Comparison of ENCODE assay signal across 10 cellular contexts in genomic region chr1:154501423-154502065, GRCh38. TPM values are rescaled to one million over a fixed set of nuclear protein-coding genes. Genes with fewer than 3 reads are reported as not detected.
DNase-seq lines count a peak whose midpoint lies in the region; ATAC-seq and TF ChIP-seq lines count a peak whose summit lies in the region.
"Had no signal": no experiment of that assay in that cellular context is flagged by ENCODE, and none has a peak within 500 bp of the region (broad histone marks: within the 10 kb centered on the region; RNA-seq: fewer than 3 reads in every experiment).

No MANE protein-coding gene starts in this region.

- no peak overlapping the region for H3K14ac ChIP-seq in mesenchymal stem cell (ENCODE audit: low read length in 2 of 2)

- intact Hi-C loops in activated CD4-positive, alpha-beta memory T cell treated with anti-CD3 and anti-CD28 coated beads for 36 hours (cut with micrococcal nuclease): no loop called here
- intact Hi-C loops in dendritic cell treated with granulocyte-macrophage colony-stimulating factor and Interleukin-4, amounts not matched to agents 40 ng/mL and 50 ng/mL, for 4 days (cut with micrococcal nuclease): no loop called here
- intact Hi-C loops in tibial artery (cut with DNase I; ENCODE audit: low total_unique reads): no loop called here

- no peak overlapping the region for H2BK12ac ChIP-seq in mesenchymal stem cell (ENCODE audit: low read length in 2 of 2)

- H3K36me3 Mint-ChIP-seq in activated CD4-positive, alpha-beta memory T cell treated with anti-CD3 and anti-CD28 coated beads, Interleukin-2, amount 10 ng/mL, durations not matched to agents 7 days and 5 days (ENCODE audit: low read depth): peaks cover 5% of the 10 kb centered on the region
- no peaks in the 10 kb centered on the region for H3K36me3 Mint-ChIP-seq in activated CD4-positive, alpha-beta memory T cell treated with anti-CD3 and anti-CD28 coated beads for 36 hours
- H3K36me3 Mint-ChIP-seq in dendritic cell treated with granulocyte-macrophage colony-stimulating factor and Interleukin-4, amounts not matched to agents 40 ng/mL and 50 ng/mL, for 4 days (ENCODE audit: low read depth): no peaks in the 10 kb centered on the region

- peak overlapping the region; percentile 19 for H3K4me2 ChIP-seq in mesenchymal stem cell (ENCODE audit: low read length, poor library complexity, severe bottlenecking)

- no peak overlapping the region for H2BK120ac ChIP-seq in mesenchymal stem cell (ENCODE audit: low read depth, low read length)

- 6% methylated on average over 38 of the region's 54 CpGs for WGBS in mesenchymal stem cell

- H3K9ac ChIP-seq in mesenchymal stem cell (ENCODE audit: low read length): peak overlapping the region; percentile 26

- POLR2A ChIA-PET in activated CD4-positive, alpha-beta memory T cell treated with anti-CD3 and anti-CD28 coated beads, Interleukin-2, amount 10 ng/mL, durations not matched to agents 7 days and 5 days (lab: Charles Lee): no interaction called here
- POLR2A ChIA-PET in activated CD4-positive, alpha-beta memory T cell treated with anti-CD3 and anti-CD28 coated beads for 36 hours (lab: Charles Lee): interaction anchor here (0.7 kb wide), 1 partner anchor 435 kb away, joined by 3 read pairs; the partner anchor contains the start of gene PMVK

- H3K4me3 ChIP-seq in mesenchymal stem cell (ENCODE audit: insufficient read depth in 1 of 2, low read depth in 1 of 2, low read length in 2 of 2) (peak overlapping the region in 1 of 2 experiments; percentile 33), tibial artery (peak overlapping the region; percentile 41 to 54)

- peaks cover 6% of the 10 kb centered on the region for H3K9me3 Mint-ChIP-seq in activated CD4-positive, alpha-beta memory T cell treated with anti-CD3 and anti-CD28 coated beads, Interleukin-2, amount 10 ng/mL, durations not matched to agents 7 days and 5 days
- H3K9me3 Mint-ChIP-seq in activated CD4-positive, alpha-beta memory T cell treated with anti-CD3 and anti-CD28 coated beads for 36 hours: peaks cover 2% of the 10 kb centered on the region
- H3K9me3 Mint-ChIP-seq in dendritic cell treated with granulocyte-macrophage colony-stimulating factor and Interleukin-4, amounts not matched to agents 40 ng/mL and 50 ng/mL, for 4 days: no peaks in the 10 kb centered on the region

- no peak for DNase-seq in activated CD4-positive, alpha-beta memory T cell treated with anti-CD3 and anti-CD28 coated beads, Interleukin-2, amount 10 ng/mL, durations not matched to agents 7 days and 5 days
- no peak for DNase-seq in activated CD4-positive, alpha-beta memory T cell treated with anti-CD3 and anti-CD28 coated beads for 36 hours
- DNase-seq in mesenchymal stem cell (no peak), tibial artery (peak; percentile 48 to 77), NCI-H2029 (lab: John Stamatoyannopoulos, UW) (no peak)
- DNase-seq: BE2C had no signal

- H3K4me1 ChIP-seq in mesenchymal stem cell (ENCODE audit: control insufficient read depth, insufficient read depth, low read depth, low read length) (peaks cover 7% of the 10 kb centered on the region), tibial artery (peaks cover 0 to 17% (median 11%) of the 10 kb centered on the region in 4 donors)
- H3K4me1 ChIP-seq: BE2C had no signal

- H2AFZ ChIP-seq in mesenchymal stem cell (ENCODE audit: low read depth, low read length): no peak overlapping the region

- H3K23ac ChIP-seq in mesenchymal stem cell (ENCODE audit: low read length in 2 of 2): peak overlapping the region in 1 of 2 experiments; percentile 66

- peak overlapping the region; percentile 18 for H3K4me3 Mint-ChIP-seq in activated CD4-positive, alpha-beta memory T cell treated with anti-CD3 and anti-CD28 coated beads, Interleukin-2, amount 10 ng/mL, durations not matched to agents 7 days and 5 days
- H3K4me3 Mint-ChIP-seq in activated CD4-positive, alpha-beta memory T cell treated with anti-CD3 and anti-CD28 coated beads for 36 hours: no peak overlapping the region
- H3K4me3 Mint-ChIP-seq in dendritic cell treated with granulocyte-macrophage colony-stimulating factor and Interleukin-4, amounts not matched to agents 40 ng/mL and 50 ng/mL, for 4 days: peak overlapping the region; percentile 76

- H3K4ac ChIP-seq in mesenchymal stem cell (ENCODE audit: low read depth in 1 of 2, low read length in 2 of 2): no peak overlapping the region

- H3K27ac Mint-ChIP-seq in activated CD4-positive, alpha-beta memory T cell treated with anti-CD3 and anti-CD28 coated beads, Interleukin-2, amount 10 ng/mL, durations not matched to agents 7 days and 5 days: no peak overlapping the region
- no peak overlapping the region for H3K27ac Mint-ChIP-seq in activated CD4-positive, alpha-beta memory T cell treated with anti-CD3 and anti-CD28 coated beads for 36 hours
- H3K27ac Mint-ChIP-seq in dendritic cell treated with granulocyte-macrophage colony-stimulating factor and Interleukin-4, amounts not matched to agents 40 ng/mL and 50 ng/mL, for 4 days: peak overlapping the region; percentile 67

- H2BK15ac ChIP-seq in mesenchymal stem cell (ENCODE audit: low read depth, poor library complexity, severe bottlenecking): no peak overlapping the region

- H3K27ac ChIP-seq in mesenchymal stem cell (ENCODE audit: low read length, poor library complexity, severe bottlenecking) (no peak overlapping the region), tibial artery (peak overlapping the region in 1 of 2 donors; percentile 35)

- no peak for ATAC-seq in GM21786 (IDR thresholded peaks at IDR 0.05; ENCODE audit: unreplicated experiment)
- ATAC-seq in GM18520 (IDR thresholded peaks at IDR 0.05; ENCODE audit: unreplicated experiment): no peak

- H4K8ac ChIP-seq in mesenchymal stem cell (ENCODE audit: low read length): no peak overlapping the region

- no peaks in the 10 kb centered on the region for H3K79me1 ChIP-seq in mesenchymal stem cell (replicated peaks; ENCODE audit: low read length, poor library complexity, severe bottlenecking)

- TF ChIP-seq CTCF in tibial artery (IDR thresholded peaks at IDR 0.05): no peak

- peaks cover 18% of the 10 kb centered on the region for H3K4me1 Mint-ChIP-seq in activated CD4-positive, alpha-beta memory T cell treated with anti-CD3 and anti-CD28 coated beads, Interleukin-2, amount 10 ng/mL, durations not matched to agents 7 days and 5 days
- H3K4me1 Mint-ChIP-seq in activated CD4-positive, alpha-beta memory T cell treated with anti-CD3 and anti-CD28 coated beads for 36 hours (ENCODE audit: low read depth): peaks cover 31% of the 10 kb centered on the region
- H3K4me1 Mint-ChIP-seq in dendritic cell treated with granulocyte-macrophage colony-stimulating factor and Interleukin-4, amounts not matched to agents 40 ng/mL and 50 ng/mL, for 4 days (ENCODE audit: low read depth): peaks cover 25% of the 10 kb centered on the region

- no peaks in the 10 kb centered on the region for H3K36me3 ChIP-seq in mesenchymal stem cell (ENCODE audit: control insufficient read depth in 1 of 2, insufficient read depth in 2 of 2, low read depth in 1 of 2, low read length in 2 of 2)
- H3K36me3 ChIP-seq in tibial artery: no peaks in the 10 kb centered on the region
- H3K36me3 ChIP-seq: BE2C had no signal

- H2BK5ac ChIP-seq in mesenchymal stem cell (ENCODE audit: low read depth, low read length, poor library complexity, severe bottlenecking): no peak overlapping the region

- H2AK5ac ChIP-seq in mesenchymal stem cell (ENCODE audit: low read length, severe bottlenecking): no peak overlapping the region

- peaks cover 58 to 72% of the 10 kb centered on the region in 2 experiments for H3K27me3 ChIP-seq in mesenchymal stem cell (ENCODE audit: control insufficient read depth in 1 of 2, insufficient read depth in 1 of 2, low read length in 2 of 2)
- H3K27me3 ChIP-seq in tibial artery: peaks cover 0 to 67% of the 10 kb centered on the region in 2 donors

- no peak overlapping the region for H4K91ac ChIP-seq in mesenchymal stem cell (ENCODE audit: low read length)

- CTCF ChIA-PET in activated CD4-positive, alpha-beta memory T cell treated with anti-CD3 and anti-CD28 coated beads, Interleukin-2, amount 10 ng/mL, durations not matched to agents 7 days and 5 days (lab: Charles Lee): interaction anchor here (0.6 kb wide), 1 partner anchor 495 kb away, joined by 3 read pairs; no protein-coding TSS in a partner anchor
- CTCF ChIA-PET in activated CD4-positive, alpha-beta memory T cell treated with anti-CD3 and anti-CD28 coated beads for 36 hours (lab: Charles Lee): interaction anchor here (0.8 to 1.6 kb wide), 4 partner anchors 10 to 45 kb away, joined by 3 to 8 read pairs (median 4); no protein-coding TSS in a partner anchor

- H3K18ac ChIP-seq in mesenchymal stem cell (ENCODE audit: low read depth in 1 of 2, low read length in 2 of 2): no peak overlapping the region

- H3K27me3 Mint-ChIP-seq in activated CD4-positive, alpha-beta memory T cell treated with anti-CD3 and anti-CD28 coated beads, Interleukin-2, amount 10 ng/mL, durations not matched to agents 7 days and 5 days: peaks cover 54% of the 10 kb centered on the region
- H3K27me3 Mint-ChIP-seq in activated CD4-positive, alpha-beta memory T cell treated with anti-CD3 and anti-CD28 coated beads for 36 hours: peaks cover 46% of the 10 kb centered on the region
- H3K27me3 Mint-ChIP-seq in dendritic cell treated with granulocyte-macrophage colony-stimulating factor and Interleukin-4, amounts not matched to agents 40 ng/mL and 50 ng/mL, for 4 days: peaks cover 71% of the 10 kb centered on the region

- peaks cover 9% of the 10 kb centered on the region for H3K9me3 ChIP-seq in mesenchymal stem cell (ENCODE audit: control insufficient read depth, low read length)
- H3K9me3 ChIP-seq in tibial artery: peaks cover 0 to 7% (median 3%) of the 10 kb centered on the region in 3 donors

RNA-seq across cellular contexts. Expression of gene TDRD10, which starts 0.5 kb away (rescaled TPM):
- total RNA-seq in activated CD4-positive, alpha-beta memory T cell treated with anti-CD3 and anti-CD28 coated beads, Interleukin-2, amount 10 ng/mL, durations not matched to agents 7 days and 5 days: not detected
- not detected for total RNA-seq in activated CD4-positive, alpha-beta memory T cell treated with anti-CD3 and anti-CD28 coated beads for 36 hours
- polyA plus RNA-seq in mesenchymal stem cell (2013, experiment 1 of 2): not detected
- polyA plus RNA-seq in mesenchymal stem cell (2013, experiment 2 of 2): not detected
- total RNA-seq: T-helper 1 cell treated with Interleukin-12 subunit alpha and Interleukin-12 subunit beta and Interleukin-4 antibody, amounts not matched to agents 30 ng/mL and 1 ng/mL, for 36 hours had no signal

RNA-seq across cellular contexts. Expression of gene SHE, which starts 0.7 kb away (rescaled TPM):
- not detected for total RNA-seq in activated CD4-positive, alpha-beta memory T cell treated with anti-CD3 and anti-CD28 coated beads, Interleukin-2, amount 10 ng/mL, durations not matched to agents 7 days and 5 days
- under 1 TPM in 1 of 2 experiments, not detected in 1; 0.07 TPM for total RNA-seq in activated CD4-positive, alpha-beta memory T cell treated with anti-CD3 and anti-CD28 coated beads for 36 hours
- polyA plus RNA-seq in mesenchymal stem cell (2013, experiment 1 of 2): 0.01 TPM
- under 0.01 TPM for polyA plus RNA-seq in mesenchymal stem cell (2013, experiment 2 of 2)
- total RNA-seq: T-helper 1 cell treated with Interleukin-12 subunit alpha and Interleukin-12 subunit beta and Interleukin-4 antibody, amounts not matched to agents 30 ng/mL and 1 ng/mL, for 36 hours had no signal

RNA-seq across cellular contexts. Expression of gene UBE2Q1, which starts 56.9 kb away (rescaled TPM):
- 100 to 1,000 TPM; 118 to 122 TPM for total RNA-seq in activated CD4-positive, alpha-beta memory T cell treated with anti-CD3 and anti-CD28 coated beads, Interleukin-2, amount 10 ng/mL, durations not matched to agents 7 days and 5 days
- total RNA-seq in activated CD4-positive, alpha-beta memory T cell treated with anti-CD3 and anti-CD28 coated beads for 36 hours: 10 to 100 TPM; 82.5 to 86.2 TPM
- 51.6 TPM for polyA plus RNA-seq in mesenchymal stem cell (2013, experiment 1 of 2)
- polyA plus RNA-seq in mesenchymal stem cell (2013, experiment 2 of 2): 50.8 TPM

Comparison
In these comparisons a context has a peak if more than half of its experiments do, and no peak if none do; other contexts are left out.
1. DNase-seq: peak in tibial artery (2 of 2); none in activated CD4-positive, alpha-beta memory T cell treated with anti-CD3 and anti-CD28 coated beads, Interleukin-2, amount 10 ng/mL, durations not matched to agents 7 days and 5 days (single experiment), activated CD4-positive, alpha-beta memory T cell treated with anti-CD3 and anti-CD28 coated beads for 36 hours (single experiment), mesenchymal stem cell (single experiment) and NCI-H2029 (single experiment).